ENCODE assay signal across 8 cellular contexts in genomic region chr6:159104163-159104885, GRCh38. TPM values are rescaled to one million over a fixed set of nuclear protein-coding genes. Genes with fewer than 3 reads are reported as not detected.
DNase-seq lines count a peak whose midpoint lies in the region; ATAC-seq and TF ChIP-seq lines count a peak whose summit lies in the region.

No MANE protein-coding gene starts in this region.

- H3K36me3 ChIP-seq in KOPT-K1 (ENCODE audit: insufficient read depth, low read length) (no peaks in the 10 kb centered on the region), uterus (no peaks in the 10 kb centered on the region)

- H3K27me3 ChIP-seq in uterus: no peaks in the 10 kb centered on the region

- H3K9me3 ChIP-seq in KOPT-K1 (ENCODE audit: insufficient read depth, low read length, poor library complexity, severe bottlenecking) (no peaks in the 10 kb centered on the region), uterus (no peaks in the 10 kb centered on the region)

- intact Hi-C loops in posterior vena cava (cut with DNase I) (no loop called here), uterus (cut with DNase I; ENCODE audit: low total_unique reads) (loop anchor here (10.0 kb wide), 1 partner anchor 60 kb away; the partner anchor contains the start of gene TAGAP)

- no peak overlapping the region for H3K4me3 ChIP-seq in uterus

- TF ChIP-seq POLR2A in uterus (IDR thresholded peaks at IDR 0.05): no peak

- peak; percentile 84 to 92 (median 88) for TF ChIP-seq CTCF in uterus (IDR thresholded peaks at IDR 0.05)

- no peaks in the 10 kb centered on the region for H3K4me1 ChIP-seq in uterus

- peak; percentile 50 for ATAC-seq in GM21515 (IDR thresholded peaks at IDR 0.05; ENCODE audit: unreplicated experiment)

- DNase-seq in DMS 273 (lab: John Stamatoyannopoulos, UW; ENCODE audit: unreplicated experiment): peak; percentile 90
- DNase-seq in SK-N-DZ (ENCODE audit: low spot score): peak; percentile 50
- peak; percentile 82 for DNase-seq in activated naive CD4-positive, alpha-beta T cell treated with Interleukin-2 at 50 U/mL for 16 hours
- peak; percentile 57 for DNase-seq in glomerular visceral epithelial cell (ENCODE audit: extremely low spot score)
- peak; percentile 89 for DNase-seq in posterior vena cava (ENCODE audit: low spot score)
- DNase-seq in uterus: peak; percentile 54 to 59

- peak overlapping the region; percentile 89 for H3K27ac ChIP-seq in KOPT-K1 (ENCODE audit: low read depth, low read length, poor library complexity, severe bottlenecking)
- H3K27ac ChIP-seq in uterus: no peak overlapping the region

RNA-seq across cellular contexts. Expression of gene TAGAP, which starts 59.5 kb away (rescaled TPM):
- not detected in 2 replicates for polyA plus RNA-seq in SK-N-DZ (2014; cell fraction: cytosol; rRNA removed)
- polyA plus RNA-seq in SK-N-DZ (2014; cell fraction: nucleus; rRNA removed): not detected in 2 replicates
- total RNA-seq in posterior vena cava (1 to 10 TPM; 2.3 to 2.5 TPM), uterus (1 to 10 TPM; 1.7 to 8.5 (median 3.3) TPM)
